ENCODE assay signal across 16 cellular contexts in the genomic region with DNA sequence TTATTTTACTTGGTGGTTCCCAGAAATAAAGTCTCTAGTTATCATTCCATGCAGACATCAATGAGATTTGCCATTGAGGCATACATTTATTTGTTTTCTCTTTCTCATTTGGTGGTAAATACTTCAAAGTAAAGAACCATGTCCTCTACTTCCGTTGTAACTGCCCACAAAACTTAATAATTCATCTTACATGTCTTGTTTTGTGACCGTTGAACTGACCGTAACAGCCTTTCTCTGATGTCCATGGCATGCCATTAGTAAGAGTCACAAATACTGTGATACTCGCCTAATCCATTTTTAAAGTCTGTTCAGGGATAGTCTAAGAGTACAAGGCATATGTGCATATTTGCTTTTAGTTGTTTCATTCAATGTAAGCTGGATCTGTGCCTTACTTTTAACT.
DNase-seq lines count a peak whose midpoint lies in the region; ATAC-seq and TF ChIP-seq lines count a peak whose summit lies in the region.
"Had no signal": no experiment of that assay in that cellular context is flagged by ENCODE, and none has a peak within 500 bp of the region (broad histone marks: within the 10 kb centered on the region; RNA-seq: fewer than 3 reads in every experiment).

No MANE protein-coding gene starts in this region.

- intact Hi-C loops in HCT116 (cut with micrococcal nuclease) = no loop called here

- no peak overlapping the region for H3K4me3 ChIP-seq in HCT116 (replicated peaks in 1 of 2; ENCODE audit: low read depth in 1 of 2, low read length in 2 of 2)
- H3K4me3 ChIP-seq in SJSA1 = no peak overlapping the region
- no peak overlapping the region for H3K4me3 ChIP-seq in skeletal muscle tissue (ENCODE audit: low read length in 3 of 3)
- H3K4me3 ChIP-seq: SJCRH30 had no signal

- no peak for TF ChIP-seq CTCF in HCT116 (IDR thresholded peaks at IDR 0.05 in 2 of 3, conservative IDR thresholded peaks at IDR 0.05 in 1 of 3; ENCODE audit: borderline replicate concordance in 1 of 3, insufficient read depth in 1 of 3, low read depth in 2 of 3, low read length in 2 of 3)

- no peaks in the 10 kb centered on the region for H3K79me2 ChIP-seq in HCT116 (ENCODE audit: insufficient read depth, low read length)

- H3K9me2 ChIP-seq in HCT116 (ENCODE audit: insufficient read depth) = no peaks in the 10 kb centered on the region

- POLR2A ChIA-PET in HCT116 (lab: Charles Lee) = no interaction called here

- BruUV-seq in HCT116 (replicated peaks; lab: Mats Ljungman, UMichigan) = no TSS peak

- no peak overlapping the region for H3K9ac ChIP-seq in HCT116 (ENCODE audit: low read length)
- H3K9ac ChIP-seq in skeletal muscle tissue (ENCODE audit: low read depth in 1 of 3, low read length in 3 of 3) = peak overlapping the region in 2 of 3 donors; percentile 59 to 88

- H3K4me1 ChIP-seq in HCT116 (ENCODE audit: control insufficient read depth in 1 of 2, insufficient read depth in 2 of 2, low read length in 2 of 2) (peaks cover 33 to 42% of the 10 kb centered on the region in 2 experiments), SJSA1 (replicated peaks) (peaks cover 66% of the 10 kb centered on the region), skeletal muscle tissue (ENCODE audit: control insufficient read depth in 3 of 3, insufficient read depth in 3 of 3, low read length in 3 of 3) (peaks cover 47 to 68% (median 53%) of the 10 kb centered on the region in 3 donors)

- DNase-seq in HCT116 (ENCODE audit: low read depth, low spot score) = no peak
- no peak for DNase-seq in SJSA1 (ENCODE audit: low read depth in 1 of 2, low spot score in 2 of 2)
- DNase-seq in kidney tubule cell (ENCODE audit: low spot score) = peak; percentile 72
- no peak for DNase-seq in NCI-H748 (lab: John Stamatoyannopoulos, UW; ENCODE audit: unreplicated experiment)
- no peak for DNase-seq in retina
- DNase-seq in NCI-H146 treated with DMSO at 0.1 percent for 48 hours (lab: John Stamatoyannopoulos, UW; ENCODE audit: unreplicated experiment) = no peak
- DNase-seq in NOMO-1 (lab: John Stamatoyannopoulos, UW; ENCODE audit: unreplicated experiment in 2 of 2) = no peak
- DNase-seq: activated CD4-positive, CD25-positive, alpha-beta regulatory T cell treated with anti-CD3 and anti-CD28 coated beads, Interleukin-2, amount 50 U/mL, for 72 hours; activated effector memory CD4-positive, alpha-beta T cell treated with anti-CD3 and anti-CD28 coated beads, Interleukin-2, amount 50 U/mL, for 16 hours; Caco-2; GF-D8; NCI-H1930; stimulated activated CD4-positive, alpha-beta T cell treated with anti-CD3 and anti-CD28 coated beads, Interleukin-1b, Interleukin-23, amount 100 ng/mL, for 48 hours; T-helper 9 cell had no signal

- no peak overlapping the region for H2AFZ ChIP-seq in HCT116 (ENCODE audit: low read depth, low read length, poor library complexity, severe bottlenecking)

- RAD21 ChIA-PET in HCT116 (lab: Charles Lee; ENCODE audit: low non-redundant PET in 1 of 2, low total read pairs in 2 of 2, uncharacterized antibody in 2 of 2, unreplicated experiment in 2 of 2) = no interaction called here

- no peak for TF ChIP-seq RAD21 in HCT116 (IDR thresholded peaks at IDR 0.05; ENCODE audit: low read depth)

- TF ChIP-seq POLR2A in HCT116 (IDR thresholded peaks at IDR 0.05; ENCODE audit: borderline replicate concordance, extremely low read depth, insufficient read depth, insufficient read length) = no peak

- no peak for ATAC-seq in HCT116

- H3K9me3 ChIP-seq in HCT116 (ENCODE audit: control insufficient read depth in 1 of 2, insufficient read depth in 1 of 2, low read depth in 1 of 2, low read length in 2 of 2) = no peaks in the 10 kb centered on the region
- H3K9me3 ChIP-seq in SJSA1 (replicated peaks) = no peaks in the 10 kb centered on the region
- H3K9me3 ChIP-seq in skeletal muscle tissue (ENCODE audit: control insufficient read depth in 3 of 3, low read length in 3 of 3) = no peaks in the 10 kb centered on the region
- H3K9me3 ChIP-seq: SJCRH30 had no signal

- H3K4me2 ChIP-seq in HCT116 (ENCODE audit: low read length) = 0 out of 2 replicates have a peak overlapping the region, but pooled peaks have one; percentile 73

- H3K36me3 ChIP-seq in HCT116 (ENCODE audit: control insufficient read depth in 1 of 2, insufficient read depth in 2 of 2, low read length in 2 of 2) (no peaks in the 10 kb centered on the region), SJSA1 (no peaks in the 10 kb centered on the region; the same call in none of the 2 replicates), skeletal muscle tissue (ENCODE audit: control insufficient read depth in 3 of 3, insufficient read depth in 3 of 3, low read length in 3 of 3) (no peaks in the 10 kb centered on the region)

- CTCF ChIA-PET in HCT116 (lab: Charles Lee) = no interaction called here

- H3K27me3 ChIP-seq in HCT116 (ENCODE audit: insufficient read depth, low read length) (no peaks in the 10 kb centered on the region), SJSA1 (replicated peaks) (no peaks in the 10 kb centered on the region), skeletal muscle tissue (ENCODE audit: control insufficient read depth in 3 of 3, insufficient read depth in 3 of 3, low read length in 3 of 3) (no peaks in the 10 kb centered on the region)
- H3K27me3 ChIP-seq: SJCRH30 had no signal

- no peaks in the 10 kb centered on the region for H4K20me1 ChIP-seq in HCT116 (ENCODE audit: insufficient read depth)

- peak overlapping the region; percentile 72; the same call in 1 of the 2 replicates for H3K27ac ChIP-seq in HCT116 (ENCODE audit: low read depth, low read length)
- H3K27ac ChIP-seq in SJSA1 = 0 out of 2 replicates have a peak overlapping the region, but pooled peaks have one; percentile 96
- peak overlapping the region; percentile 92 for H3K27ac ChIP-seq in skeletal muscle tissue (ENCODE audit: low read depth, low read length)

TF ChIP-seq in HCT116, 20 proteins besides CTCF, POLR2A, EP300 and RAD21:
- TF ChIP-seq EZH2 (IDR thresholded peaks at IDR 0.05) = no peak
- TF ChIP-seq EZH2phosphoT487 (IDR thresholded peaks at IDR 0.05; ENCODE audit: borderline replicate concordance) = no peak
- TF ChIP-seq JUND (IDR thresholded peaks at IDR 0.05) = no peak
- TF ChIP-seq EGR1 (IDR thresholded peaks at IDR 0.05; ENCODE audit: low read depth) = no peak
- TF ChIP-seq ZNF274 (IDR thresholded peaks at IDR 0.05; ENCODE audit: low read depth, low read length) = no peak
- TF ChIP-seq, protein P1, sequence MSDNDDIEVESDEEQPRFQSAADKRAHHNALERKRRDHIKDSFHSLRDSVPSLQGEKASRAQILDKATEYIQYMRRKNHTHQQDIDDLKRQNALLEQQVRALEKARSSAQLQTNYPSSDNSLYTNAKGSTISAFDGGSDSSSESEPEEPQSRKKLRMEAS (IDR thresholded peaks at IDR 0.05) = no peak
- no peak for TF ChIP-seq YY1 (IDR thresholded peaks at IDR 0.05; ENCODE audit: extremely low read depth, insufficient replicate concordance, low read depth, low read length)
- no peak for TF ChIP-seq CEBPB (IDR thresholded peaks at IDR 0.05; ENCODE audit: low read depth)
- TF ChIP-seq ZFX (IDR thresholded peaks at IDR 0.05) = no peak
- TF ChIP-seq, protein P2, sequence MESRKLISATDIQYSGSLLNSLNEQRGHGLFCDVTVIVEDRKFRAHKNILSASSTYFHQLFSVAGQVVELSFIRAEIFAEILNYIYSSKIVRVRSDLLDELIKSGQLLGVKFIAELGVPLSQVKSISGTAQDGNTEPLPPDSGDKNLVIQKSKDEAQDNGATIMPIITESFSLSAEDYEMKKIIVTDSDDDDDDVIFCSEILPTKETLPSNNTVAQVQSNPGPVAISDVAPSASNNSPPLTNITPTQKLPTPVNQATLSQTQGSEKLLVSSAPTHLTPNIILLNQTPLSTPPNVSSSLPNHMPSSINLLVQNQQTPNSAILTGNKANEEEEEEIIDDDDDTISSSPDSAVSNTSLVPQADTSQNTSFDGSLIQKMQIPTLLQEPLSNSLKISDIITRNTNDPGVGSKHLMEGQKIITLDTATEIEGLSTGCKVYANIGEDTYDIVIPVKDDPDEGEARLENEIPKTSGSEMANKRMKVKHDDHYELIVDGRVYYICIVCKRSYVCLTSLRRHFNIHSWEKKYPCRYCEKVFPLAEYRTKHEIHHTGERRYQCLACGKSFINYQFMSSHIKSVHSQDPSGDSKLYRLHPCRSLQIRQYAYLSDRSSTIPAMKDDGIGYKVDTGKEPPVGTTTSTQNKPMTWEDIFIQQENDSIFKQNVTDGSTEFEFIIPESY (IDR thresholded peaks at IDR 0.05; ENCODE audit: extremely low read depth, insufficient replicate concordance, low read length) = no peak
TF ChIP-seq in HCT116: peak in this region for 0.
